Comparison of ENCODE assay signal across 15 cellular contexts in the genomic region with DNA sequence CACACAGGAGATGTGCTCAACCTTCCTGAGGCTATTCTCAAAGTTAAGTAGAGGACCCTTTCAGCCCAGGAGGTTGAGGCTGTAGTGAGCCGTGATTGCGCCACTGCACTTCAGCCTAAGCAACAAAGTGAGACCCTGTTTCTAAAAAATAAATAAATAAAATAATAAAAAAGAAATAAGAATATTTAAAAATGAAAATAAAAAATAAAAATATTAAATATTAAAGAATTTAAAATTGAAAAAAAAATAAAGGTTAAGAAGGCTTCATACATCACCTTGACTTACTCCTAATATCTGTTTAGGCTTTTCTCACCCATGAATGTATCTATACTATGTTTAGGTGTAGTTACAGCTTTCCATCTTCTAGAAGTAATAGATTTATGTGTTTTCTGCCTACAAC.
"Had no signal": no experiment of that assay in that cellular context is flagged by ENCODE, and none has a peak within 500 bp of the region (broad histone marks: within the 10 kb centered on the region; RNA-seq: fewer than 3 reads in every experiment).

No MANE protein-coding gene starts in this region.

- H3K4me3 Mint-ChIP-seq: activated CD4-positive, alpha-beta T cell treated with anti-CD3 and anti-CD28 coated beads, Interleukin-2, amount 10 ng/mL, durations not matched to agents 7 days and 5 days; activated CD8-positive, alpha-beta memory T cell treated with anti-CD3 and anti-CD28 coated beads, Interleukin-2, amount 10 ng/mL, durations not matched to agents 7 days and 5 days; activated CD8-positive, alpha-beta T cell treated with anti-CD3 and anti-CD28 coated beads for 36 hours; activated naive CD4-positive, alpha-beta T cell treated with anti-CD3 and anti-CD28 coated beads, Interleukin-2, amount 10 ng/mL, durations not matched to agents 7 days and 5 days; stimulated activated naive CD8-positive, alpha-beta T cell treated with anti-CD3 and anti-CD28 coated beads, Interleukin-15, amount 100 ng/mL, for 72 hours had no signal

- H3K36me3 ChIP-seq: tibial artery had no signal

- H3K36me3 Mint-ChIP-seq: activated CD8-positive, alpha-beta memory T cell treated with anti-CD3 and anti-CD28 coated beads, Interleukin-2, amount 10 ng/mL, durations not matched to agents 7 days and 5 days; activated naive CD4-positive, alpha-beta T cell treated with anti-CD3 and anti-CD28 coated beads, Interleukin-2, amount 10 ng/mL, durations not matched to agents 7 days and 5 days had no signal

- H3K4me3 ChIP-seq: tibial artery had no signal

- H3K27me3 ChIP-seq: tibial artery had no signal

- DNase-seq: activated CD4-positive, alpha-beta T cell treated with anti-CD3 and anti-CD28 coated beads, Interleukin-2, amount 10 ng/mL, durations not matched to agents 7 days and 5 days; activated CD4-positive, CD25-positive, alpha-beta regulatory T cell treated with anti-CD3 and anti-CD28 coated beads, Interleukin-2, amount 50 U/mL, for 72 hours; activated CD8-positive, alpha-beta memory T cell treated with anti-CD3 and anti-CD28 coated beads, Interleukin-2, amount 10 ng/mL, durations not matched to agents 7 days and 5 days; activated CD8-positive, alpha-beta T cell treated with anti-CD3 and anti-CD28 coated beads for 36 hours; activated effector memory CD4-positive, alpha-beta T cell treated with anti-CD3 and anti-CD28 coated beads, Interleukin-2, amount 50 U/mL, for 16 hours; activated naive CD4-positive, alpha-beta T cell treated with anti-CD3 and anti-CD28 coated beads, Interleukin-2, amount 10 ng/mL, durations not matched to agents 7 days and 5 days; activated T-cell treated with anti-CD3 and anti-CD28 coated beads for 4 hours; amygdala; foreskin fibroblast; hippocampal formation; nucleus accumbens; stimulated activated CD4-positive, alpha-beta T cell treated with anti-CD3 and anti-CD28 coated beads, Interleukin-1b, Interleukin-23, amount 100 ng/mL, for 48 hours; stimulated activated naive CD8-positive, alpha-beta T cell treated with anti-CD3 and anti-CD28 coated beads, Interleukin-15, amount 100 ng/mL, for 72 hours; tibial artery had no signal

- H3K9me3 ChIP-seq: tibial artery had no signal

- H3K9me3 Mint-ChIP-seq: activated CD4-positive, alpha-beta T cell treated with anti-CD3 and anti-CD28 coated beads, Interleukin-2, amount 10 ng/mL, durations not matched to agents 7 days and 5 days; activated CD8-positive, alpha-beta T cell treated with anti-CD3 and anti-CD28 coated beads for 36 hours; activated naive CD4-positive, alpha-beta T cell treated with anti-CD3 and anti-CD28 coated beads, Interleukin-2, amount 10 ng/mL, durations not matched to agents 7 days and 5 days; stimulated activated naive CD8-positive, alpha-beta T cell treated with anti-CD3 and anti-CD28 coated beads, Interleukin-15, amount 100 ng/mL, for 72 hours had no signal

- H3K4me1 Mint-ChIP-seq: activated CD4-positive, alpha-beta T cell treated with anti-CD3 and anti-CD28 coated beads, Interleukin-2, amount 10 ng/mL, durations not matched to agents 7 days and 5 days; activated CD8-positive, alpha-beta memory T cell treated with anti-CD3 and anti-CD28 coated beads, Interleukin-2, amount 10 ng/mL, durations not matched to agents 7 days and 5 days; activated naive CD4-positive, alpha-beta T cell treated with anti-CD3 and anti-CD28 coated beads, Interleukin-2, amount 10 ng/mL, durations not matched to agents 7 days and 5 days; stimulated activated naive CD8-positive, alpha-beta T cell treated with anti-CD3 and anti-CD28 coated beads, Interleukin-15, amount 100 ng/mL, for 72 hours had no signal

- H3K27me3 Mint-ChIP-seq: activated naive CD4-positive, alpha-beta T cell treated with anti-CD3 and anti-CD28 coated beads, Interleukin-2, amount 10 ng/mL, durations not matched to agents 7 days and 5 days; stimulated activated naive CD8-positive, alpha-beta T cell treated with anti-CD3 and anti-CD28 coated beads, Interleukin-15, amount 100 ng/mL, for 72 hours had no signal

- H3K27ac ChIP-seq: tibial artery, VCaP had no signal

- ATAC-seq: activated CD8-positive, alpha-beta memory T cell treated with anti-CD3 and anti-CD28 coated beads, Interleukin-2, amount 10 ng/mL, durations not matched to agents 7 days and 5 days; activated CD8-positive, alpha-beta T cell treated with anti-CD3 and anti-CD28 coated beads for 36 hours; stimulated activated naive CD8-positive, alpha-beta T cell treated with anti-CD3 and anti-CD28 coated beads, Interleukin-15, amount 100 ng/mL, for 72 hours had no signal

- H3K27ac Mint-ChIP-seq: activated CD4-positive, alpha-beta T cell treated with anti-CD3 and anti-CD28 coated beads, Interleukin-2, amount 10 ng/mL, durations not matched to agents 7 days and 5 days; activated CD8-positive, alpha-beta memory T cell treated with anti-CD3 and anti-CD28 coated beads, Interleukin-2, amount 10 ng/mL, durations not matched to agents 7 days and 5 days; activated CD8-positive, alpha-beta T cell treated with anti-CD3 and anti-CD28 coated beads for 36 hours; activated naive CD4-positive, alpha-beta T cell treated with anti-CD3 and anti-CD28 coated beads, Interleukin-2, amount 10 ng/mL, durations not matched to agents 7 days and 5 days; stimulated activated naive CD8-positive, alpha-beta T cell treated with anti-CD3 and anti-CD28 coated beads, Interleukin-15, amount 100 ng/mL, for 72 hours had no signal
